29 cellular contexts compared by ENCODE assay signal in genomic region chr5:115393239-115393638, GRCh38.
"Had no signal": no experiment of that assay in that cellular context is flagged by ENCODE, and none has a peak within 500 bp of the region (broad histone marks: within the 10 kb centered on the region; RNA-seq: fewer than 3 reads in every experiment).

No MANE protein-coding gene starts in this region.

- H3K27ac ChIP-seq: ascending aorta, cardiac muscle cell, Peyer's patch, RWPE1, SJCRH30, SK-N-MC had no signal

- DNase-seq: activated CD4-positive, alpha-beta T cell treated with anti-CD3 and anti-CD28 coated beads, Interleukin-2, amount 10 ng/mL, durations not matched to agents 24 days and 14 days; activated CD4-positive, alpha-beta T cell treated with anti-CD3 and anti-CD28 coated beads, Interleukin-2, amount 50 U/mL, for 4 hours; activated CD8-positive, alpha-beta T cell treated with anti-CD3 and anti-CD28 coated beads for 36 hours; activated gamma-delta T cell; activated naive CD4-positive, alpha-beta T cell treated with Interleukin-2 at 50 U/mL for 16 hours; activated naive CD8-positive, alpha-beta T cell treated with anti-CD3 and anti-CD28 coated beads, Interleukin-2, amount 10 ng/mL, durations not matched to agents 7 days and 5 days; activated T-cell treated with anti-CD3 and anti-CD28 coated beads, Interleukin-2, amount 50 U/mL, for 1 hour; amygdala; Karpas-422; KBM-7; NCI-H1048; NCI-H1105 treated with DMSO at 0.1 percent for 48 hours; NCI-H1436; NCI-H1694; NCI-H1930; NCI-H2081 treated with DMSO at 0.1 percent for 48 hours; NCI-H226; NCI-H446 treated with DMSO at 0.1 percent for 48 hours; NCI-H526; NCI-H748 treated with DMSO at 0.1 percent for 48 hours; NK-92 treated with Interleukin-12 subunit alpha and Interleukin-12 subunit beta, amount 100 ng/mL, for 24 hours; PC-3; Peyer's patch; SHP77; SJCRH30 had no signal

- H3K9me3 ChIP-seq: ascending aorta, Peyer's patch, SJCRH30 had no signal

- H3K4me3 ChIP-seq: ascending aorta, cardiac muscle cell, Peyer's patch, SJCRH30, SK-N-MC had no signal

- H3K36me3 ChIP-seq: ascending aorta, cardiac muscle cell, Peyer's patch, SJCRH30 had no signal

- H3K27me3 ChIP-seq: ascending aorta, cardiac muscle cell, Peyer's patch, SJCRH30 had no signal

- ATAC-seq: activated CD8-positive, alpha-beta T cell treated with anti-CD3 and anti-CD28 coated beads for 36 hours; PC-3 had no signal

- H3K4me1 ChIP-seq: ascending aorta, SJCRH30 had no signal
